In the genomic region with DNA sequence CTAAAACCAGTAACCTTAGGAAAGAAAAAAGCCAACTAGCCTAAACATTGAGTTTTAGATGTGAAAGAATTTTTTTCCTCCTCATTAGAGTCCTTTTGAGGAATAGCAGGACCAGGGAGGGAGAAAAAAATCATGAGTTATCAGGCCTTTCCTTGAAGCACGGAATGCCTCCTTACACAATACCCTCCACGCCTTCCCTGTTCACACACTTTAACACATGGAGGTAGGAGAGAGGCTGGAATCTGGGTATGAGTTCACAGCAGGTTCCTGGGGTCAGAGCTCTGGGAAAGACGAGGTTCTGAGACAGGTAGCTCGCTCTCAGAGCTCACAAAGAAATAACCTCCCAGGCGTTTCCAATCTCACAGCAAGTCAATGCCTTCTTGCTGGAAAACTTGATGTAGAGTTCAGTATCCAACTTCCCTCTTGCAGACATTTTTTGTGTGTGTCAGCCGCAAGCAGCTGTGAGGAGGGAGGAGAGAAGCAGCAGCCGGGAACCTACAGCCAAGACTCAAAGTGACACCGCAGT, we compare ENCODE assay signal across 8 cellular contexts. TPM values are rescaled to one million over a fixed set of nuclear protein-coding genes. Genes with fewer than 3 reads are reported as not detected.
DNase-seq lines count a peak whose midpoint lies in the region; ATAC-seq and TF ChIP-seq lines count a peak whose summit lies in the region.

No MANE protein-coding gene starts in this region.

- no peaks in the 10 kb centered on the region for H3K9me2 ChIP-seq in SK-N-SH

- H3K4me2 ChIP-seq in SK-N-SH = peak overlapping the region; percentile 77

- CTCF ChIA-PET in SK-N-SH (lab: Yijun Ruan, JAX) = interaction anchor here (1.3 kb wide), 1 partner anchor 59 kb away, joined by 3 read pairs; a partner anchor contains a TSS

- peaks cover 15% of the 10 kb centered on the region; the same call in 1 of the 2 replicates for H3K79me2 ChIP-seq in SK-N-SH (ENCODE audit: insufficient read depth)

- no peak for TF ChIP-seq EP300 in SK-N-SH (IDR thresholded peaks at IDR 0.05; ENCODE audit: borderline replicate concordance in 1 of 2, low read depth in 1 of 2, low read length in 1 of 2)

- no peaks in the 10 kb centered on the region for H3K27me3 ChIP-seq in SK-N-SH (ENCODE audit: insufficient read depth)

- no peaks in the 10 kb centered on the region for H3K36me3 ChIP-seq in SK-N-SH (replicated peaks in 1 of 2; ENCODE audit: control insufficient read depth in 1 of 2, insufficient read depth in 2 of 2, low read length in 1 of 2)

- peak; percentile 8 for ATAC-seq in GM21619 (IDR thresholded peaks at IDR 0.05; ENCODE audit: unreplicated experiment)
- no peak for ATAC-seq in GM21423 (IDR thresholded peaks at IDR 0.05; ENCODE audit: unreplicated experiment)

- peaks cover 28% of the 10 kb centered on the region for H3K36me3 Mint-ChIP-seq in osteocyte (ENCODE audit: unreplicated experiment)

- DNase-seq in AML-193 (lab: John Stamatoyannopoulos, UW) = peak; percentile 12 to 29
- DNase-seq in SK-N-SH = peak; percentile 18
- peak; percentile 8 for DNase-seq in fibroblast of gingiva (ENCODE audit: low read depth)
- DNase-seq in osteocyte (ENCODE audit: extremely low spot score, unreplicated experiment) = no peak
- no peak for DNase-seq in GM13976 (ENCODE audit: low spot score)
- DNase-seq in NCI-H1694 treated with DMSO at 0.1 percent for 48 hours (lab: John Stamatoyannopoulos, UW) = no peak

- no peak for TF ChIP-seq RAD21 in SK-N-SH (IDR thresholded peaks at IDR 0.05; ENCODE audit: low read length)

- no peaks in the 10 kb centered on the region for H4K20me1 ChIP-seq in SK-N-SH (ENCODE audit: insufficient read depth)

- H3K4me3 ChIP-seq in SK-N-SH (ENCODE audit: low read depth in 2 of 2, low read length in 1 of 2) = peak overlapping the region; percentile 61 to 91

- peaks cover 15% of the 10 kb centered on the region for H3K4me1 Mint-ChIP-seq in osteocyte (ENCODE audit: unreplicated experiment)

- no peaks in the 10 kb centered on the region for H3F3A ChIP-seq in SK-N-SH (replicated peaks; ENCODE audit: insufficient read depth)

- 22% methylated on average over 8 of the region's 8 CpGs for WGBS in SK-N-SH (ENCODE audit: low lambda C conversion rate)

- H3K4me3 Mint-ChIP-seq in osteocyte (ENCODE audit: unreplicated experiment) = peak overlapping the region; percentile 99

- no peaks in the 10 kb centered on the region for H3K27me3 Mint-ChIP-seq in osteocyte (ENCODE audit: unreplicated experiment)

- H2AFZ ChIP-seq in SK-N-SH (ENCODE audit: low read depth) = peak overlapping the region; percentile 96

- 0 out of 2 replicates have a peak, but pooled peaks cover 3% of the 10 kb centered on the region for H3K9me3 ChIP-seq in SK-N-SH

- H3K9me3 Mint-ChIP-seq in osteocyte (ENCODE audit: unreplicated experiment) = peaks cover 22% of the 10 kb centered on the region

- peak overlapping the region; percentile 71 for H3K9ac ChIP-seq in SK-N-SH

- in situ Hi-C loops in GM13976 (cut with MboI; ENCODE audit: low sequenced_read_pairs, unreplicated experiment) = no loop called here

- H3K27ac Mint-ChIP-seq in osteocyte (ENCODE audit: unreplicated experiment) = peak overlapping the region; percentile 98

- POLR2A ChIA-PET in SK-N-SH (lab: Yijun Ruan, JAX) = interaction anchor here (1.3 to 1.6 kb wide), 5 partner anchors 59 to 461 kb away, joined by 3 to 6 read pairs (median 5); a partner anchor contains a TSS

- TF ChIP-seq CTCF in SK-N-SH (IDR thresholded peaks at IDR 0.05) (no peak), osteocyte (IDR thresholded peaks at IDR 0.05) (no peak), GM13976 (IDR thresholded peaks at IDR 0.05; ENCODE audit: borderline replicate concordance, control extremely low read depth, extremely low read depth, insufficient read depth, missing control alignments) (no peak)

- H3K4me1 ChIP-seq in SK-N-SH (ENCODE audit: control insufficient read depth in 1 of 2, insufficient read depth in 2 of 2, low read depth in 1 of 2, low read length in 1 of 2) = peaks cover 0 to 2% of the 10 kb centered on the region in 2 experiments; a peak in 2 of 4 replicates

- peak overlapping the region; percentile 73 to 93; a peak in 3 of 4 replicates for H3K27ac ChIP-seq in SK-N-SH (ENCODE audit: low read depth in 2 of 2, low read length in 1 of 2)

TF ChIP-seq in SK-N-SH, 30 proteins besides CTCF, POLR2A, EP300 and RAD21:
- TF ChIP-seq GABPA (IDR thresholded peaks at IDR 0.05; ENCODE audit: low read depth) (no peak), EZH2phosphoT487 (IDR thresholded peaks at IDR 0.05; ENCODE audit: borderline replicate concordance, low read depth) (no peak), RCOR1 (IDR thresholded peaks at IDR 0.05; ENCODE audit: low read length) (no peak), RXRA (IDR thresholded peaks at IDR 0.05; ENCODE audit: borderline replicate concordance, low read depth) (no peak), FOSL2 (IDR thresholded peaks at IDR 0.05; ENCODE audit: borderline replicate concordance, low read depth) (no peak), TAF1 (IDR thresholded peaks at IDR 0.05; ENCODE audit: borderline replicate concordance, low read depth, low read length) (no peak), FOXM1 (IDR thresholded peaks at IDR 0.05; ENCODE audit: low read depth) (no peak), NFIC (IDR thresholded peaks at IDR 0.05; ENCODE audit: borderline replicate concordance) (no peak)
- TF ChIP-seq, protein P1, sequence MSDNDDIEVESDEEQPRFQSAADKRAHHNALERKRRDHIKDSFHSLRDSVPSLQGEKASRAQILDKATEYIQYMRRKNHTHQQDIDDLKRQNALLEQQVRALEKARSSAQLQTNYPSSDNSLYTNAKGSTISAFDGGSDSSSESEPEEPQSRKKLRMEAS (IDR thresholded peaks at IDR 0.05; ENCODE audit: low read depth) = no peak
- TF ChIP-seq, protein P2, sequence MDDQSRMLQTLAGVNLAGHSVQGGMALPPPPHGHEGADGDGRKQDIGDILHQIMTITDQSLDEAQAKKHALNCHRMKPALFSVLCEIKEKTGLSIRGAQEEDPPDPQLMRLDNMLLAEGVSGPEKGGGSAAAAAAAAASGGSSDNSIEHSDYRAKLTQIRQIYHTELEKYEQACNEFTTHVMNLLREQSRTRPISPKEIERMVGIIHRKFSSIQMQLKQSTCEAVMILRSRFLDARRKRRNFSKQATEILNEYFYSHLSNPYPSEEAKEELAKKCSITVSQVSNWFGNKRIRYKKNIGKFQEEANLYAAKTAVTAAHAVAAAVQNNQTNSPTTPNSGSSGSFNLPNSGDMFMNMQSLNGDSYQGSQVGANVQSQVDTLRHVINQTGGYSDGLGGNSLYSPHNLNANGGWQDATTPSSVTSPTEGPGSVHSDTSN (IDR thresholded peaks at IDR 0.05) = no peak

RNA-seq across cellular contexts. Expression of a gene that starts 0.7 kb away (rescaled TPM):
- 1.3 and 2.1 TPM in 2 replicates for polyA plus RNA-seq in SK-N-SH (2012; rRNA removed)
- polyA plus RNA-seq in SK-N-SH (2012; cell fraction: cytosol; rRNA removed) = 2.1 and 2.2 TPM in 2 replicates
- polyA plus RNA-seq in SK-N-SH (2012; cell fraction: nucleus; rRNA removed) = 2.4 and 3.6 TPM in 2 replicates
- 12.7 and 13.3 TPM in 2 replicates for total RNA-seq in osteocyte

RNA-seq across cellular contexts. Expression of a gene that starts 59.1 kb away (rescaled TPM):
- polyA plus RNA-seq in SK-N-SH (2012; rRNA removed) = 2.0 and 2.6 TPM in 2 replicates
- 1.9 TPM in 2 replicates for polyA plus RNA-seq in SK-N-SH (2012; cell fraction: cytosol; rRNA removed)
- 4.0 and 7.4 TPM in 2 replicates for polyA plus RNA-seq in SK-N-SH (2012; cell fraction: nucleus; rRNA removed)
- 6.9 and 8.6 TPM in 2 replicates for total RNA-seq in osteocyte

Comparison
In these comparisons a context has a peak if more than half of its experiments do, and no peak if none do; other contexts are left out.
1. DNase-seq: peak in AML-193 (2 of 2), SK-N-SH (single experiment) and fibroblast of gingiva (single experiment); none in osteocyte (single experiment), GM13976 (single experiment) and NCI-H1694 treated with DMSO at 0.1 percent for 48 hours (single experiment).